ENCODE assay signal across 8 cellular contexts in genomic region chr16:67719048-67719777, GRCh38. TPM values are rescaled to one million over a fixed set of nuclear protein-coding genes. Genes with fewer than 3 reads are reported as not detected.
A peak's percentile ranks its signal among the peaks of the same experiment; 100 is the strongest.
DNase-seq lines count a peak whose midpoint lies in the region; ATAC-seq and TF ChIP-seq lines count a peak whose summit lies in the region.

TSS of gene GFOD2 (minus strand) at chr16:67719316. CDS start at chr16:67685715, 33,601 bp downstream.

- H3K9me3 Mint-ChIP-seq in IgD-negative memory B cell = no peaks in the 10 kb centered on the region

- peak within 1 kb of the TSS; percentile 66 to 81 for H3K9ac ChIP-seq in mucosa of rectum (ENCODE audit: low read depth in 1 of 2, low read length in 2 of 2)

- H3K36me3 Mint-ChIP-seq in IgD-negative memory B cell = no peaks in the 10 kb centered on the region

- H3K4me3 ChIP-seq in epithelial cell of proximal tubule (ENCODE audit: low read depth, low read length) (peak within 1 kb of the TSS; percentile 98), mucosa of rectum (ENCODE audit: low read length in 2 of 2) (peak within 1 kb of the TSS; percentile 87 to 92)

- H3K4me3 Mint-ChIP-seq in IgD-negative memory B cell = peak within 1 kb of the TSS; percentile 92 to 99 (median 96)

- TF ChIP-seq CTCF in epithelial cell of proximal tubule (conservative IDR thresholded peaks at IDR 0.05; ENCODE audit: low read depth, low read length) = no peak

- H3K4me1 Mint-ChIP-seq in IgD-negative memory B cell = peaks cover 21 to 28% (median 26%) of the 10 kb centered on the region in 3 donors

- no peaks in the 10 kb centered on the region for H3K9me3 ChIP-seq in mucosa of rectum (ENCODE audit: control insufficient read depth in 2 of 2, low read length in 2 of 2)

- H3K27me3 ChIP-seq in mucosa of rectum (ENCODE audit: control insufficient read depth in 2 of 2, insufficient read depth in 2 of 2, low read length in 2 of 2) = no peaks in the 10 kb centered on the region

- DNase-seq in DMS 273 treated with DMSO at 0.1 percent for 48 hours (lab: John Stamatoyannopoulos, UW) (peak; percentile 84), OCI-M2 (lab: John Stamatoyannopoulos, UW; ENCODE audit: unreplicated experiment) (peak; percentile 89), activated T-cell treated with anti-CD3 and anti-CD28 coated beads for 48 hours (ENCODE audit: low read depth) (peak; percentile 97), epithelial cell of proximal tubule (ENCODE audit: low read depth) (peak; percentile 43)
- peak; percentile 100 for DNase-seq in stimulated activated CD8-positive, alpha-beta memory T cell treated with anti-CD3 and anti-CD28 coated beads, Interleukin-4, amount 100 ng/mL, for 48 hours

- no peaks in the 10 kb centered on the region for H3K27me3 Mint-ChIP-seq in IgD-negative memory B cell

- H3K27ac ChIP-seq in mucosa of rectum (ENCODE audit: low read depth in 2 of 2, low read length in 2 of 2) = peak within 1 kb of the TSS; percentile 61 to 82

- H3K4me1 ChIP-seq in mucosa of rectum (ENCODE audit: control insufficient read depth in 2 of 2, insufficient read depth in 2 of 2, low read length in 2 of 2) = peaks cover 20 to 28% of the 10 kb centered on the region in 2 donors

- peak within 1 kb of the TSS; percentile 75 to 97 (median 92) for H3K27ac Mint-ChIP-seq in IgD-negative memory B cell

- ATAC-seq in GM21528 (IDR thresholded peaks at IDR 0.05; ENCODE audit: low FRiP score, unreplicated experiment) = peak; percentile 77

- H3K36me3 ChIP-seq in mucosa of rectum (ENCODE audit: control insufficient read depth in 2 of 2, insufficient read depth in 2 of 2, low read length in 2 of 2) = peaks cover 2 to 4% of the 10 kb centered on the region in 2 donors

RNA-seq across cellular contexts. Expression of gene GFOD2, which starts in this region (rescaled TPM):
- 13.4 TPM for polyA plus RNA-seq in IgD-negative memory B cell
- 16.1 and 20.1 TPM in 2 replicates for total RNA-seq in epithelial cell of proximal tubule

Comparison
In these comparisons a context has a peak if more than half of its experiments do, and no peak if none do; other contexts are left out.
1. Peak in every context shown above with its lines: DNase-seq, ATAC-seq, H3K4me3 ChIP-seq and H3K27ac ChIP-seq.
2. DNase-seq: peak in every context shown above with its lines; median percentile 100 in stimulated activated CD8-positive, alpha-beta memory T cell treated with anti-CD3 and anti-CD28 coated beads, Interleukin-4, amount 100 ng/mL, for 48 hours; 97 in activated T-cell treated with anti-CD3 and anti-CD28 coated beads for 48 hours; 89 in OCI-M2; 84 in DMS 273 treated with DMSO at 0.1 percent for 48 hours; 43 in epithelial cell of proximal tubule.